8 cellular contexts compared by ENCODE assay signal in the genomic region with DNA sequence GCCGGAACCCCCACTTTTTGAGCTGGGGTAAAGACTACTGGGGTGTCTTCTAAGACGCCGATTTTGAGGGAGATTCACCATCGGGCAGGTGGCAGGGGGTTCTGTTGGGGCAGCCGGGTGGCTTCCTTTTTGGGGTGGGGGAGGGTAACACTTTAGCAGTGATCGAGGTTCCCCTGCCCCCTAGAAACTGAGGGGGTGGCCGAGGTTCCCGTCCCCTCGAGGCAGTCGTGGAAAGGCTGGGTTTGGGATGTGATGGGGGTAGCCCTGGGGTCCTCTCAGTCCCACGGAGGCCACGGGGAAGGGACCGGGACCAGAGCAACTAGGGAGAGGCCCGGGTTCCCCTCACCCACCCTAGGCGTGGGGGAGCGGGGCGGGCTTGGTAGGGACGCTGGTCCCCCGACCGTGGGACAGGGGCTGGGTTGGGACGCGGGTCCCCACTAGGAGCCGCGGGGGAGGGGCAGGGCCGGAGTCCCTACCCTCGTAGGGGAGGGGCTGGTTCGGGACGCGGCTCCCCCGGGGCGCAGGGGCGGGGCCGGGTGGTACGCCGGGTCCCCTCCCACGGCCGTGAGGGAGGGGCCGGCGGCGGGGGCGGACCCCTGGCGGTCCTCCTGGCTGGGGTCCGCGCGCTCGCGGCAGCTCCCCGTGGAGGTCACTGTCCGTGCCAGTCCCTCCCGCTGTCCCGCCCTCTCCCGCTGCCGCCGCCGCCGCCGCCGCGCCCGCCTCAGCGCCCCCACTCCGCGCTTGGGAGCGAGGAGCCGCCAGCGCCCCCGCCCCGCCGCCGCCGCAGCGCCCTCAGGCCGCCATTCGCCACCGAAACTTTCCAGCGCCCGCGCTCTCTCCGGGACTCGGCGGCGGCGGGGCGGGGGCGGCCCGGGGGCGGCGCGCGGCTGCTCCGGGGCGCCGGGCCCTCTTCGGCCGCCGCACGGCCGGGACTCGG. TPM values are rescaled to one million over a fixed set of nuclear protein-coding genes. Genes with fewer than 3 reads are reported as not detected.
DNase-seq lines count a peak whose midpoint lies in the region; ATAC-seq and TF ChIP-seq lines count a peak whose summit lies in the region.

A gene (plus strand): TSS at position 624 of the 937 bp plus-strand sequence. CDS start 188,529 bp downstream, outside the sequence.

- peaks cover 44% of the 10 kb centered on the region for H3K4me1 ChIP-seq in vagina

- TF ChIP-seq POLR2A in vagina (IDR thresholded peaks at IDR 0.05), result no peak

- H3K9me3 ChIP-seq in vagina, result no peaks in the 10 kb centered on the region

- no peaks in the 10 kb centered on the region for H3K36me3 ChIP-seq in vagina

- peak within 1 kb of the TSS; percentile 63 to 67 for H3K4me3 ChIP-seq in vagina

- peak; percentile 33 for ATAC-seq in HG03135 (IDR thresholded peaks at IDR 0.05; ENCODE audit: unreplicated experiment)

- DNase-seq in NCI-H2107 (lab: John Stamatoyannopoulos, UW), result peak; percentile 42
- DNase-seq in NCI-H2107 treated with DMSO at 0.1 percent for 48 hours (lab: John Stamatoyannopoulos, UW; ENCODE audit: unreplicated experiment), result no peak
- DNase-seq in RPMI8226, result peak; percentile 77
- peak; percentile 60 for DNase-seq in activated naive CD4-positive, alpha-beta T cell treated with Interleukin-2 at 50 U/mL for 16 hours
- peak; percentile 46 for DNase-seq in globus pallidus (ENCODE audit: low spot score)
- peak; percentile 2 for DNase-seq in occipital lobe (lab: John Stamatoyannopoulos, UW)
- no peak for DNase-seq in vagina (ENCODE audit: extremely low spot score in 2 of 2)

- no peak for TF ChIP-seq CTCF in vagina (IDR thresholded peaks at IDR 0.05)

- no peaks in the 10 kb centered on the region for H3K27me3 ChIP-seq in vagina

- H3K27ac ChIP-seq in vagina, result peak within 1 kb of the TSS; percentile 86

- intact Hi-C loops in vagina (cut with DNase I), result loop anchor here (2.0 kb wide), 1 partner anchor 124 kb away; no protein-coding TSS in a partner anchor

RNA-seq across cellular contexts. Expression of the gene that starts here (rescaled TPM):
- 2.8 TPM for total RNA-seq in occipital lobe
- 41.3 TPM for total RNA-seq in vagina

Comparison
In these comparisons a context has a peak if more than half of its experiments do, and no peak if none do; other contexts are left out.
1. RNA of the gene that starts here (total RNA-seq): 41.3 TPM in vagina (single experiment); 2.8 TPM in occipital lobe (single experiment); every median in the first group is over 10 times any median in the second.
2. DNase-seq: peak in NCI-H2107 (single experiment), RPMI8226 (single experiment), activated naive CD4-positive, alpha-beta T cell treated with Interleukin-2 at 50 U/mL for 16 hours (single experiment), globus pallidus (single experiment) and occipital lobe (single experiment); none in NCI-H2107 treated with DMSO at 0.1 percent for 48 hours (single experiment) and vagina (0 of 2).